15 cellular contexts compared by ENCODE assay signal in genomic region chr2:234834228-234834923, GRCh38.
DNase-seq lines count a peak whose midpoint lies in the region; ATAC-seq, FAIRE-seq and TF ChIP-seq lines count a peak whose summit lies in the region.
"Had no signal": no experiment of that assay in that cellular context is flagged by ENCODE, and none has a peak within 500 bp of the region (broad histone marks: within the 10 kb centered on the region; RNA-seq: fewer than 3 reads in every experiment).

No MANE protein-coding gene starts in this region.

- H2AK5ac ChIP-seq in H1 (ENCODE audit: low read depth, low read length): no peak overlapping the region

- no peaks in the 10 kb centered on the region for H3K9me3 Mint-ChIP-seq in nephron progenitor cell
- H3K9me3 Mint-ChIP-seq: CD4-positive, alpha-beta memory T cell had no signal

- TF ChIP-seq CTCF in HepG2 (CRISPR knock-in tag; IDR thresholded peaks at IDR 0.05): no peak
- TF ChIP-seq CTCF in right lobe of liver (IDR thresholded peaks at IDR 0.05): no peak
- TF ChIP-seq CTCF in H1 (IDR thresholded peaks at IDR 0.05; ENCODE audit: control extremely low read depth in 1 of 3, insufficient read depth in 1 of 3, low read depth in 1 of 3, low read length in 3 of 3): no peak
- no peak for TF ChIP-seq CTCF in nephron progenitor cell (IDR thresholded peaks at IDR 0.05)
- no peak for TF ChIP-seq CTCF in lower leg skin (IDR thresholded peaks at IDR 0.05)

- intact Hi-C loops in HepG2 (cut with micrococcal nuclease; ENCODE audit: unreplicated experiment): no loop called here
- intact Hi-C loops in right lobe of liver (cut with DNase I): no loop called here
- intact Hi-C loops in lower leg skin (cut with DNase I; ENCODE audit: low total_unique reads): no loop called here

- H2BK5ac ChIP-seq in H1 (ENCODE audit: low read depth, low read length): no peak overlapping the region

- H2BK15ac ChIP-seq in H1 (ENCODE audit: low read length): no peak overlapping the region

- no peak overlapping the region for H3K4ac ChIP-seq in H1 (replicated peaks; ENCODE audit: insufficient read length, low read depth, low read length)

- no peaks in the 10 kb centered on the region for H3K27me3 ChIP-seq in HepG2 (ENCODE audit: control insufficient read depth in 1 of 2, insufficient read depth in 2 of 2, low read length in 2 of 2)
- H3K27me3 ChIP-seq in right lobe of liver: no peaks in the 10 kb centered on the region
- H3K27me3 ChIP-seq in H1 (replicated peaks in 1 of 4; ENCODE audit: control insufficient read depth in 3 of 4, extremely low read depth in 1 of 4, insufficient read depth in 3 of 4, low read length in 3 of 4): no peaks in the 10 kb centered on the region
- H3K27me3 ChIP-seq: BE2C had no signal

- ATAC-seq in HepG2: no peak
- no peak for ATAC-seq in right lobe of liver
- ATAC-seq: A549, GM12878 had no signal

- FAIRE-seq in HepG2 (lab: Jason Lieb, UNC) (no peak), H1 (lab: Jason Lieb, UNC) (no peak)
- FAIRE-seq: A549, GM12878, GM18507, H54 had no signal

- no peaks in the 10 kb centered on the region for H3K79me2 ChIP-seq in HepG2 (ENCODE audit: insufficient read depth, low read length)
- H3K79me2 ChIP-seq in H1 (ENCODE audit: control insufficient read depth in 1 of 2, insufficient read depth in 2 of 2, low read length in 2 of 2): no peaks in the 10 kb centered on the region

- H3K9ac ChIP-seq in HepG2 (ENCODE audit: insufficient read depth, low read depth, low read length): no peak overlapping the region
- H3K9ac ChIP-seq in H1 (replicated peaks in 1 of 4; ENCODE audit: extremely low read depth in 1 of 4, low read depth in 3 of 4, low read length in 3 of 4): no peak overlapping the region

- no peak overlapping the region for H2BK12ac ChIP-seq in H1 (ENCODE audit: low read depth, low read length)

- in situ Hi-C loops in HepG2 (cut with HindIII; ENCODE audit: extremely low pct_ligation_motif_present, low pct_unique_long_range_greater_than_20kb): no loop called here

- H3K79me1 ChIP-seq in H1 (ENCODE audit: low read depth, low read length): no peaks in the 10 kb centered on the region

- DNase-seq in HepG2 (ENCODE audit: low spot score): no peak
- DNase-seq in right lobe of liver: no peak
- no peak for DNase-seq in H1 (ENCODE audit: low read depth in 1 of 2, low spot score in 2 of 2)
- DNase-seq in nephron progenitor cell: no peak
- DNase-seq in lower leg skin (ENCODE audit: low spot score in 2 of 2): no peak
- no peak for DNase-seq in activated effector memory CD4-positive, alpha-beta T cell treated with anti-CD3 and anti-CD28 coated beads, Interleukin-2, amount 50 U/mL, for 16 hours
- DNase-seq in stimulated activated CD8-positive, alpha-beta memory T cell treated with anti-CD3 and anti-CD28 coated beads, Interleukin-4, amount 100 ng/mL, for 48 hours: no peak
- DNase-seq: BE2C; CD4-positive, alpha-beta memory T cell; DMS79 had no signal

- H3K14ac ChIP-seq in H1 (ENCODE audit: insufficient read length): no peak overlapping the region

- no peak overlapping the region for H2BK120ac ChIP-seq in H1 (replicated peaks; ENCODE audit: low read depth, low read length)

- TF ChIP-seq POLR2A in HepG2 (IDR thresholded peaks at IDR 0.05; ENCODE audit: insufficient read depth in 1 of 2, low read depth in 2 of 2, low read length in 2 of 2) (no peak), right lobe of liver (IDR thresholded peaks at IDR 0.05) (no peak), H1 (IDR thresholded peaks at IDR 0.05; ENCODE audit: control extremely low read depth in 1 of 2, low read depth in 2 of 2, low read length in 2 of 2) (no peak), lower leg skin (IDR thresholded peaks at IDR 0.05) (no peak)

- no peak overlapping the region for H3K18ac ChIP-seq in H1 (ENCODE audit: extremely low read depth, low read length)

- H3K4me2 ChIP-seq in HepG2 (ENCODE audit: low read depth, low read length) (no peak overlapping the region), H1 (ENCODE audit: insufficient read depth in 1 of 2, low read depth in 2 of 2, low read length in 2 of 2) (no peak overlapping the region)
- H3K4me2 ChIP-seq: A549 had no signal

- POLR2A ChIA-PET in HepG2 (lab: Yijun Ruan, JAX) (interaction anchor here (1.4 to 1.5 kb wide), 2 partner anchors 9 to 11 kb away, joined by 3 to 7 read pairs; no protein-coding TSS in a partner anchor), H1 (lab: Charles Lee; ENCODE audit: partially characterized antibody) (no interaction called here)

- H3K27ac ChIP-seq in HepG2 (ENCODE audit: extremely low read length, insufficient read depth, low read length) (no peak overlapping the region), right lobe of liver (no peak overlapping the region), H1 (ENCODE audit: low read depth, low read length) (no peak overlapping the region)
- H3K27ac ChIP-seq: C4-2B had no signal

- H3K36me3 Mint-ChIP-seq in nephron progenitor cell (ENCODE audit: low read depth): no peaks in the 10 kb centered on the region
- H3K36me3 Mint-ChIP-seq: CD4-positive, alpha-beta memory T cell had no signal

- no peak overlapping the region for H3K4me3 Mint-ChIP-seq in nephron progenitor cell
- H3K4me3 Mint-ChIP-seq: CD4-positive, alpha-beta memory T cell had no signal

- TF ChIP-seq EP300 in HepG2 (IDR thresholded peaks at IDR 0.05; ENCODE audit: low read depth in 2 of 2, low read length in 2 of 2): no peak
- TF ChIP-seq EP300 in HepG2 (CRISPR knock-in tag; IDR thresholded peaks at IDR 0.05; ENCODE audit: borderline replicate concordance): no peak
- no peak for TF ChIP-seq EP300 in H1 (IDR thresholded peaks at IDR 0.05; ENCODE audit: borderline replicate concordance in 1 of 2, low read depth in 2 of 2, low read length in 2 of 2)

- TF ChIP-seq RAD21 in HepG2 (CRISPR knock-in tag; IDR thresholded peaks at IDR 0.05): no peak
- TF ChIP-seq RAD21 in H1 (IDR thresholded peaks at IDR 0.05 in 1 of 2, conservative IDR thresholded peaks at IDR 0.05 in 1 of 2; ENCODE audit: low read depth in 2 of 2, low read length in 2 of 2): no peak

- H3K23ac ChIP-seq in H1 (ENCODE audit: insufficient read length): no peak overlapping the region

- BruUV-seq in HepG2 (replicated peaks; lab: Mats Ljungman, UMichigan): no TSS peak

- no peak overlapping the region for H3K56ac ChIP-seq in H1 (replicated peaks; ENCODE audit: insufficient read length, low read depth, low read length)

- H3K4me3 ChIP-seq in HepG2 (replicated peaks in 1 of 3; ENCODE audit: insufficient read depth in 1 of 3, low read depth in 2 of 3, low read length in 3 of 3): no peak overlapping the region
- no peak overlapping the region for H3K4me3 ChIP-seq in right lobe of liver
- no peak overlapping the region for H3K4me3 ChIP-seq in H1 (ENCODE audit: extremely low read depth in 1 of 4, insufficient read depth in 2 of 4, low read depth in 3 of 4, low read length in 4 of 4)
- H3K4me3 ChIP-seq in lower leg skin (ENCODE audit: low read depth, poor library complexity, severe bottlenecking): no peak overlapping the region
- H3K4me3 ChIP-seq: A549, GM12878 had no signal

- H3K23me2 ChIP-seq in H1 (ENCODE audit: low read depth, low read length): no peaks in the 10 kb centered on the region

- no peaks in the 10 kb centered on the region for H3K36me3 ChIP-seq in HepG2 (replicated peaks in 1 of 2; ENCODE audit: control insufficient read depth in 1 of 2, insufficient read depth in 2 of 2, low read length in 2 of 2)
- no peaks in the 10 kb centered on the region for H3K36me3 ChIP-seq in right lobe of liver
- no peaks in the 10 kb centered on the region for H3K36me3 ChIP-seq in H1 (ENCODE audit: control insufficient read depth in 2 of 4, insufficient read depth in 4 of 4, low read length in 3 of 4)
- H3K36me3 ChIP-seq: BE2C had no signal

- H2AFZ ChIP-seq in HepG2 (ENCODE audit: low read length) (no peak overlapping the region), H1 (ENCODE audit: low read length) (no peak overlapping the region)

- H4K20me1 ChIP-seq in HepG2 (ENCODE audit: insufficient read depth, low read length): no peaks in the 10 kb centered on the region
- no peaks in the 10 kb centered on the region for H4K20me1 ChIP-seq in H1 (replicated peaks in 1 of 2; ENCODE audit: control insufficient read depth in 1 of 2, insufficient read depth in 2 of 2, low read length in 2 of 2)

- CTCF ChIA-PET in HepG2 (lab: Yijun Ruan, JAX; ENCODE audit: low intra/inter-chr PET ratio, low total read pairs): no interaction called here
- CTCF ChIA-PET in H1 (lab: Charles Lee; ENCODE audit: partially characterized antibody): interaction anchor here (0.8 to 1.3 kb wide), 3 partner anchors 17 to 48 kb away, joined by 3 read pairs; no protein-coding TSS in a partner anchor

- no peaks in the 10 kb centered on the region for H3K27me3 Mint-ChIP-seq in nephron progenitor cell (ENCODE audit: low read depth, poor library complexity)

- H3K27ac Mint-ChIP-seq in nephron progenitor cell: peak overlapping the region; percentile 4
- H3K27ac Mint-ChIP-seq: CD4-positive, alpha-beta memory T cell had no signal

- H4K8ac ChIP-seq in H1 (ENCODE audit: extremely low read depth, insufficient read depth, low read length): no peak overlapping the region

- no peaks in the 10 kb centered on the region for H3K9me3 ChIP-seq in HepG2 (ENCODE audit: low read length)
- no peaks in the 10 kb centered on the region for H3K9me3 ChIP-seq in right lobe of liver
- H3K9me3 ChIP-seq in H1 (ENCODE audit: insufficient read depth in 2 of 2, low read depth in 1 of 2, low read length in 1 of 2): no peaks in the 10 kb centered on the region
- H3K9me3 ChIP-seq: A549, BE2C had no signal

- peaks cover 61% of the 10 kb centered on the region for H3K4me1 Mint-ChIP-seq in nephron progenitor cell
- H3K4me1 Mint-ChIP-seq: CD4-positive, alpha-beta memory T cell had no signal

- no peak overlapping the region for H4K5ac ChIP-seq in H1 (ENCODE audit: insufficient read length, low read depth, low read length)

- WGBS in HepG2 (ENCODE audit: low lambda C conversion rate): 96% methylated on average over 7 of the region's 7 CpGs
- 88% methylated on average over 7 of the region's 7 CpGs for WGBS in right lobe of liver (ENCODE audit: insufficient coverage, low coverage, low lambda C conversion rate, missing lambda C conversion rate)
- WGBS in H1 (ENCODE audit: extremely low coverage in 1 of 2, insufficient coverage in 1 of 2, insufficient read length in 1 of 2, insufficient replicate concordance in 2 of 2, low coverage in 1 of 2, low lambda C conversion rate in 2 of 2, missing lambda C conversion rate in 1 of 2), 2 experiments: 87% methylated on average over 7 of the region's 7 CpGs; no CpG with 5 or more reads in 1 of the 2 experiments
- WGBS in lower leg skin, 2 donors: 86 to 89% methylated on average over 7 of the region's 7 CpGs

- H3K4me1 ChIP-seq in HepG2 (ENCODE audit: insufficient read depth, low read length) (peaks cover 55% of the 10 kb centered on the region), right lobe of liver (no peaks in the 10 kb centered on the region), H1 (replicated peaks in 1 of 4; ENCODE audit: control insufficient read depth in 3 of 4, insufficient read depth in 4 of 4, low read length in 3 of 4) (no peaks in the 10 kb centered on the region)

- H2BK20ac ChIP-seq in H1 (ENCODE audit: low read length): no peak overlapping the region

- H4K91ac ChIP-seq in H1 (replicated peaks; ENCODE audit: insufficient read length, low read length): no peak overlapping the region

TF ChIP-seq in H1, 55 proteins besides CTCF, POLR2A, EP300 and RAD21 (continues in another document):
- no peak for TF ChIP-seq NRF1 (IDR thresholded peaks at IDR 0.05; ENCODE audit: low read depth, low read length)
- TF ChIP-seq PHF8 (conservative IDR thresholded peaks at IDR 0.05; ENCODE audit: low read depth, low read length): no peak

Comparison
In these comparisons a context has a peak if more than half of its experiments do, and no peak if none do; other contexts are left out.
1. Of the 41 proteins assayed by ChIP-seq in both HepG2 and H1: peak only in HepG2: none; only in H1: none; in both: YY1; in neither: 40.